ENCODE assay signal across 11 cellular contexts in the genomic region with DNA sequence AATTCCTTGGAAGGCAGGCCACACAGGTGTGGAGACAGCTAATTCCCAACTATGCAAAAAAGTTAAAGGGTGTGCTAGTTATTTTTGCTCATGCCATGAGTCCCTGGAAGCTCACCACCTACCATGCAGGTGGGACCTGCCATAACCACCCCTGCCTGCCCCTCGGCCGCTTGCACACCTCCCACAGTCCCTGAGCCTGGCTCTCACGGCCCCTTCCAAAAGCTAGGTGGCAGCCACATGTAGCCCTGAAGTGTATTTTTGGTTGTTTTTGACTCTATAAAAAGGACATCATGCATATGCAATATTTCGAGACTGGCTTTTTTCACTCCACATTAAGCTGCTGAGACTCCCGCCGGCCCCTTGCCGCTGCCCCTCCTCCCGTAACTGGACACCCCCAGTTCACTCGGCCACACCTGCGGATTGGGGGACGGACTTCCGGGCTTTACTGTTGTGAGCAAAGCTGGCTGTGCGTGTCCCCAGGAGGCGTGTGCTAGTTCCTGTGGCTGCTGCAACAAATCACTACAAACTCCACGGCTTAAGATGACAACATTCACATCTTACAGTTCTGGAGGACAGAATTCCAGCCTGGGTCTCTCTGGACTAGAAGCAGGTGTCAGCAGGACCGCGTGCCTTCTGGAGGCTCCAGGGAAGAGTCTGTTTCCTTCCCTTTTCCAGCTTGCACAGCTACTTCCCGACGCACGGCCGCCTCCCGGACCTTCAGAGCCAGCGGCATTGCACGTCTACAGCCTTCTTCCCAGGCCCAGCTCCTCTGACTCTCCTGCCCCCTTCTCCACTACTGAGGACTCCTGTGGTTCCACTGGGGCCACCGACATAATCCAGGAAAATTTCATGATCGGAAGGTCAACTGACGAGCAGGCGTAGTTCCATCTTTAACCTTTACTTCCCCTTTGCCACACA. TPM values are rescaled to one million over a fixed set of nuclear protein-coding genes. Genes with fewer than 3 reads are reported as not detected.
DNase-seq lines count a peak whose midpoint lies in the region; TF ChIP-seq lines count a peak whose summit lies in the region.
"Had no signal": no experiment of that assay in that cellular context is flagged by ENCODE, and none has a peak within 500 bp of the region (broad histone marks: within the 10 kb centered on the region; RNA-seq: fewer than 3 reads in every experiment).

No MANE protein-coding gene starts in this region.

- H3K4me2 ChIP-seq in Karpas-422 (ENCODE audit: low read depth, low read length, poor library complexity, severe bottlenecking) = peak overlapping the region; percentile 71
- H3K4me2 ChIP-seq in osteoblast (ENCODE audit: insufficient read depth, low read length) = peak overlapping the region; percentile 66

- H2AFZ ChIP-seq in Karpas-422 (ENCODE audit: low read length) = peak overlapping the region; percentile 46; the same call in 1 of the 2 replicates
- peak overlapping the region; percentile 65 for H2AFZ ChIP-seq in osteoblast (ENCODE audit: low read length)

- H3K27me3 ChIP-seq in Karpas-422 (ENCODE audit: low read length) (no peaks in the 10 kb centered on the region), osteoblast (ENCODE audit: insufficient read depth, low read length) (peaks cover 36% of the 10 kb centered on the region)

- H3K9me2 ChIP-seq in Karpas-422 (replicated peaks; ENCODE audit: insufficient read depth, low read length) = no peaks in the 10 kb centered on the region

- H3K4me1 ChIP-seq in Karpas-422 (ENCODE audit: low read length) (peaks cover 78% of the 10 kb centered on the region), osteoblast (ENCODE audit: insufficient read depth, low read length) (peaks cover 3% of the 10 kb centered on the region)

- peak overlapping the region; percentile 46 for H3K9ac ChIP-seq in Karpas-422 (ENCODE audit: low read length)

- H4K20me1 ChIP-seq in Karpas-422 (ENCODE audit: insufficient read depth, low read depth, low read length) (no peaks in the 10 kb centered on the region), osteoblast (ENCODE audit: insufficient read depth, low read length) (no peaks in the 10 kb centered on the region)

- no peak for TF ChIP-seq CTCF in GM10266 (IDR thresholded peaks at IDR 0.05; ENCODE audit: control insufficient read depth, insufficient read depth, low read depth, missing control alignments)
- no peak for TF ChIP-seq CTCF in osteoblast (IDR thresholded peaks at IDR 0.05; ENCODE audit: extremely low read depth, low read depth, low read length)

- H3K79me2 ChIP-seq in Karpas-422 (ENCODE audit: low read length) (no peaks in the 10 kb centered on the region), osteoblast (ENCODE audit: insufficient read depth, low read length) (no peaks in the 10 kb centered on the region)

- H3K36me3 ChIP-seq in Karpas-422 (ENCODE audit: insufficient read depth, low read length) (no peaks in the 10 kb centered on the region), osteoblast (ENCODE audit: insufficient read depth, low read length) (no peaks in the 10 kb centered on the region)

- H3K4me3 ChIP-seq in Karpas-422 (ENCODE audit: low read length) (peak overlapping the region; percentile 50), osteoblast (ENCODE audit: insufficient read depth, low read length) (peak overlapping the region; percentile 48)

- DNase-seq in GM10266 (ENCODE audit: extremely low spot score) = peak; percentile 56
- DNase-seq in Karpas-422 = peak; percentile 91
- peak; percentile 75 for DNase-seq in ecto neural progenitor cell (ENCODE audit: low spot score)
- peak; percentile 58 for DNase-seq in osteoblast (ENCODE audit: insufficient read length, low spot score, missing footprints)
- DNase-seq in NCI-H1436 treated with DMSO at 0.1 percent for 48 hours (lab: John Stamatoyannopoulos, UW) = no peak
- DNase-seq in NCI-H1048 (lab: John Stamatoyannopoulos, UW) = no peak
- no peak for DNase-seq in stimulated activated CD4-positive, alpha-beta T cell treated with anti-CD3 and anti-CD28 coated beads, Interleukin-4, amount 100 ng/mL, for 1 hour
- no peak for DNase-seq in NCI-H1930 (lab: John Stamatoyannopoulos, UW)
- DNase-seq: NCI-H187 treated with DMSO at 0.1 percent for 48 hours had no signal

- H3K27ac ChIP-seq in Karpas-422 (ENCODE audit: low read length) (peak overlapping the region; percentile 88), osteoblast (ENCODE audit: low read depth, low read length) (no peak overlapping the region)

- H3K9me3 ChIP-seq in Karpas-422 (ENCODE audit: low read length) = no peaks in the 10 kb centered on the region
- no peaks in the 10 kb centered on the region for H3K9me3 ChIP-seq in osteoblast (ENCODE audit: low read depth, low read length)

RNA-seq across cellular contexts. Expression of gene ZFYVE28, which starts 24.8 kb away (rescaled TPM):
- 2.0 TPM in 2 replicates for total RNA-seq in Karpas-422 (2014; rRNA removed; shearing (Covaris generic); ENCODE audit: low replicate concordance)
- 9.7 and 10.5 TPM in 2 replicates for total RNA-seq in osteoblast

RNA-seq across cellular contexts. Expression of gene CFAP99, which starts 25.1 kb away (rescaled TPM):
- total RNA-seq in Karpas-422 (2014; rRNA removed; shearing (Covaris generic); ENCODE audit: low replicate concordance) = 0.67 TPM in 1 of 2 replicates, not detected in the other
- total RNA-seq in osteoblast = under 0.01 TPM in 2 replicates
- total RNA-seq: skeletal muscle tissue, urinary bladder had no signal

Comparison
In these comparisons a context has a peak if more than half of its experiments do, and no peak if none do; other contexts are left out.
1. DNase-seq: peak in GM10266 (single experiment), Karpas-422 (single experiment), ecto neural progenitor cell (single experiment) and osteoblast (single experiment); none in NCI-H1436 treated with DMSO at 0.1 percent for 48 hours (single experiment), NCI-H1048 (single experiment), stimulated activated CD4-positive, alpha-beta T cell treated with anti-CD3 and anti-CD28 coated beads, Interleukin-4, amount 100 ng/mL, for 1 hour (single experiment) and NCI-H1930 (0 of 2).